Comparison of ENCODE assay signal across 8 cellular contexts in genomic region chr11:65132988-65133700, GRCh38. TPM values are rescaled to one million over a fixed set of nuclear protein-coding genes. Genes with fewer than 3 reads are reported as not detected.
DNase-seq lines count a peak whose midpoint lies in the region; ATAC-seq, FAIRE-seq and TF ChIP-seq lines count a peak whose summit lies in the region.

No MANE protein-coding gene starts in this region.

- H3K27ac ChIP-seq in PC-9 = peak overlapping the region; percentile 92
- H3K27ac ChIP-seq in HepG2 (ENCODE audit: extremely low read length, insufficient read depth, low read length) = peak overlapping the region; percentile 96

- DNase-seq in Right ventricle myocardium inferior (ENCODE audit: missing footprints) (peak; percentile 69), left ventricle myocardium superior (no peak), PC-9 (peak; percentile 82 to 83), T47D (ENCODE audit: low read depth in 1 of 2, low spot score in 1 of 2) (peak; percentile 78 to 92), HepG2 (ENCODE audit: low spot score) (peak; percentile 47)
- peak in 1 of 2 donors; percentile 51 for DNase-seq in stimulated activated naive CD8-positive, alpha-beta T cell treated with anti-CD3 and anti-CD28 coated beads, Interleukin-15, amount 100 ng/mL, for 72 hours

- H3K9me3 Mint-ChIP-seq in stimulated activated naive CD8-positive, alpha-beta T cell treated with anti-CD3 and anti-CD28 coated beads, Interleukin-15, amount 100 ng/mL, for 72 hours = no peaks in the 10 kb centered on the region

- H3K27me3 ChIP-seq in PC-9 (ENCODE audit: insufficient read depth, low read depth) (no peaks in the 10 kb centered on the region), HepG2 (ENCODE audit: control insufficient read depth in 1 of 2, insufficient read depth in 2 of 2, low read length in 2 of 2) (no peaks in the 10 kb centered on the region; a peak in 1 of 5 replicates)

- H3K9ac ChIP-seq in HepG2 (ENCODE audit: insufficient read depth, low read depth, low read length) = peak overlapping the region; percentile 96

- CTCF ChIA-PET in PC-9 (lab: Charles Lee) (no interaction called here), HepG2 (lab: Yijun Ruan, JAX; ENCODE audit: low intra/inter-chr PET ratio, low total read pairs) (interaction anchor here (1.3 kb wide), 1 partner anchor 47 kb away, joined by 3 read pairs; no protein-coding TSS in a partner anchor)

- no peaks in the 10 kb centered on the region for H3K9me2 ChIP-seq in PC-9 (ENCODE audit: insufficient read depth)

- peak overlapping the region; percentile 75; the same call in 1 of the 2 replicates for H2AFZ ChIP-seq in PC-9
- no peak overlapping the region for H2AFZ ChIP-seq in HepG2 (ENCODE audit: low read length)

- H3K4me2 ChIP-seq in PC-9 (peak overlapping the region; percentile 89), HepG2 (ENCODE audit: low read depth, low read length) (peak overlapping the region; percentile 92)

- H4K20me1 ChIP-seq in PC-9 (ENCODE audit: insufficient read depth) = peaks cover 32% of the 10 kb centered on the region
- peaks cover 17% of the 10 kb centered on the region for H4K20me1 ChIP-seq in HepG2 (ENCODE audit: insufficient read depth, low read length)

- peak overlapping the region; percentile 99 to 100 for H3K27ac Mint-ChIP-seq in stimulated activated naive CD8-positive, alpha-beta T cell treated with anti-CD3 and anti-CD28 coated beads, Interleukin-15, amount 100 ng/mL, for 72 hours

- intact Hi-C loops in Right ventricle myocardium inferior (cut with DNase I) = no loop called here
- intact Hi-C loops in left ventricle myocardium superior (cut with micrococcal nuclease) = no loop called here
- intact Hi-C loops in PC-9 (cut with micrococcal nuclease; ENCODE audit: unreplicated experiment) = no loop called here
- intact Hi-C loops in HepG2 (cut with micrococcal nuclease; ENCODE audit: unreplicated experiment) = no loop called here

- TF ChIP-seq CTCF in PC-9 (conservative IDR thresholded peaks at IDR 0.05) (0 out of 2 replicates have a peak, but pooled peaks have one; percentile 0), HepG2 (CRISPR knock-in tag; IDR thresholded peaks at IDR 0.05) (no peak)

- no peaks in the 10 kb centered on the region for H3K27me3 Mint-ChIP-seq in stimulated activated naive CD8-positive, alpha-beta T cell treated with anti-CD3 and anti-CD28 coated beads, Interleukin-15, amount 100 ng/mL, for 72 hours

- peaks cover 56% of the 10 kb centered on the region for H3K4me1 Mint-ChIP-seq in stimulated activated naive CD8-positive, alpha-beta T cell treated with anti-CD3 and anti-CD28 coated beads, Interleukin-15, amount 100 ng/mL, for 72 hours

- H3K4me3 ChIP-seq in PC-9 (peak overlapping the region; percentile 92), HepG2 (replicated peaks in 1 of 3; ENCODE audit: insufficient read depth in 1 of 3, low read depth in 2 of 3, low read length in 3 of 3) (peak overlapping the region; percentile 85 to 94 (median 92))

- BruUV-seq in PC-9 (replicated peaks; lab: Mats Ljungman, UMichigan) (no TSS peak), HepG2 (replicated peaks; lab: Mats Ljungman, UMichigan) (no TSS peak)

- ATAC-seq in Right ventricle myocardium inferior (no peak), left ventricle myocardium superior (no peak), HepG2 (peak; percentile 14), GM19467 (IDR thresholded peaks at IDR 0.05; ENCODE audit: unreplicated experiment) (no peak), HG03039 (IDR thresholded peaks at IDR 0.05; ENCODE audit: unreplicated experiment) (no peak)
- no peak for ATAC-seq in stimulated activated naive CD8-positive, alpha-beta T cell treated with anti-CD3 and anti-CD28 coated beads, Interleukin-15, amount 100 ng/mL, for 72 hours

- no peak for TF ChIP-seq RAD21 in HepG2 (CRISPR knock-in tag; IDR thresholded peaks at IDR 0.05)

- TF ChIP-seq EP300 in HepG2 (IDR thresholded peaks at IDR 0.05; ENCODE audit: low read depth in 2 of 2, low read length in 2 of 2) (no peak), HepG2 (CRISPR knock-in tag; IDR thresholded peaks at IDR 0.05; ENCODE audit: borderline replicate concordance) (no peak)

- peak overlapping the region; percentile 92 to 100 for H3K4me3 Mint-ChIP-seq in stimulated activated naive CD8-positive, alpha-beta T cell treated with anti-CD3 and anti-CD28 coated beads, Interleukin-15, amount 100 ng/mL, for 72 hours

- 65% methylated on average over 10 of the region's 18 CpGs for WGBS in HepG2 (ENCODE audit: low lambda C conversion rate)

- TF ChIP-seq POLR2A in HepG2 (IDR thresholded peaks at IDR 0.05; ENCODE audit: insufficient read depth in 1 of 2, low read depth in 2 of 2, low read length in 2 of 2) = peak in 1 of 2 experiments; percentile 74; a peak in 3 of 4 replicates

- H3K79me2 ChIP-seq in PC-9 (ENCODE audit: low read depth) (peaks cover 35% of the 10 kb centered on the region), HepG2 (ENCODE audit: insufficient read depth, low read length) (peaks cover 26% of the 10 kb centered on the region)

- FAIRE-seq in HepG2 (lab: Jason Lieb, UNC) = no peak

- H3K4me1 ChIP-seq in PC-9 (replicated peaks; ENCODE audit: insufficient read depth) = peaks cover 19% of the 10 kb centered on the region
- peaks cover 25% of the 10 kb centered on the region for H3K4me1 ChIP-seq in HepG2 (ENCODE audit: insufficient read depth, low read length)

- in situ Hi-C loops in T47D (cut with HindIII; ENCODE audit: low pct_unique_long_range_greater_than_20kb, low sequenced_read_pairs) (no loop called here), HepG2 (cut with HindIII; ENCODE audit: extremely low pct_ligation_motif_present, low pct_unique_long_range_greater_than_20kb) (no loop called here)

- peaks cover 42% of the 10 kb centered on the region for H3F3A ChIP-seq in PC-9 (ENCODE audit: insufficient read depth, low read depth)

- POLR2A ChIA-PET in PC-9 (lab: Charles Lee; ENCODE audit: unreplicated experiment) = interaction anchor here (0.6 to 0.7 kb wide), 2 partner anchors 37 to 67 kb away, joined by 4 to 16 read pairs; no protein-coding TSS in a partner anchor
- POLR2A ChIA-PET in HepG2 (lab: Yijun Ruan, JAX) = interaction anchor here (3.2 to 5.1 kb wide), 5 partner anchors 10 to 47 kb away, joined by 23 to 105 read pairs (median 85); partner anchors contain the start of genes CAPN1, FAU, MRPL49 and TM7SF2

- H3K36me3 ChIP-seq in PC-9 (ENCODE audit: low read depth) = peaks cover 35% of the 10 kb centered on the region
- H3K36me3 ChIP-seq in HepG2 (replicated peaks in 1 of 2; ENCODE audit: control insufficient read depth in 1 of 2, insufficient read depth in 2 of 2, low read length in 2 of 2) = peaks cover 31 to 45% of the 10 kb centered on the region in 2 experiments

- H3K9me3 ChIP-seq in PC-9 (ENCODE audit: insufficient read depth, low read depth) = no peaks in the 10 kb centered on the region
- H3K9me3 ChIP-seq in HepG2 (ENCODE audit: low read length) = no peaks in the 10 kb centered on the region

RNA-seq across cellular contexts. Expression of gene SYVN1, which starts 1.2 kb away (rescaled TPM):
- total RNA-seq in Right ventricle myocardium inferior (27.1 TPM), left ventricle myocardium superior (38.6 TPM), PC-9 (2021) (40.9 and 51.5 TPM in 2 replicates), HepG2 (2016; rRNA removed; fragmentation: Illumina TruSeq; extraction: Trizol) (7.4 and 10.3 TPM in 2 replicates)
- 5.5 and 6.4 TPM in 2 replicates for total RNA-seq in HepG2 (2016; cell fraction: cytosol; rRNA removed; fragmentation: Illumina TruSeq; extraction: Trizol; ENCODE audit: low read depth)
- total RNA-seq in HepG2 (2016; cell fraction: insoluble cytoplasmic fraction; rRNA removed; fragmentation: Illumina TruSeq; extraction: Trizol) = 7.6 and 9.3 TPM in 2 replicates
- 5.6 and 6.7 TPM in 2 replicates for total RNA-seq in HepG2 (2016; cell fraction: membrane; rRNA removed; fragmentation: Illumina TruSeq; extraction: Trizol)
- 25.3 and 26.9 TPM in 2 replicates for total RNA-seq in HepG2 (2016; cell fraction: nucleus; rRNA removed; fragmentation: Illumina TruSeq; extraction: Trizol)
- polyA plus RNA-seq in HepG2 (2011; rRNA removed) = 22.5 and 25.8 TPM in 2 replicates
- 17.6 and 23.4 TPM in 2 replicates for polyA plus RNA-seq in HepG2 (2011; cell fraction: cytosol; rRNA removed)
- 115 and 119 TPM in 2 replicates for polyA plus RNA-seq in HepG2 (2011; cell fraction: nucleus; rRNA removed)
- polyA plus RNA-seq in HepG2 (2012) = 33.9 and 47.9 TPM in 2 replicates
- polyA plus RNA-seq in HepG2 (2016; cell fraction: cytosol; fragmentation: Illumina TruSeq; extraction: Trizol; ENCODE audit: low read depth) = 2.0 and 2.2 TPM in 2 replicates
- polyA plus RNA-seq in HepG2 (2016; cell fraction: insoluble cytoplasmic fraction; fragmentation: Illumina TruSeq; extraction: Trizol; ENCODE audit: low read depth) = 7.4 and 12.4 TPM in 2 replicates
- 3.4 and 4.9 TPM in 2 replicates for polyA plus RNA-seq in HepG2 (2016; cell fraction: membrane; fragmentation: Illumina TruSeq; extraction: Trizol; ENCODE audit: low read depth)
- 64.5 and 69.0 TPM in 2 replicates for polyA plus RNA-seq in HepG2 (2016; cell fraction: nucleus; fragmentation: Illumina TruSeq; extraction: Trizol; ENCODE audit: insufficient read depth, low read depth)
- 98.7 and 122 TPM in 2 replicates for polyA minus RNA-seq in HepG2 (2011; rRNA and poly(A)+ RNA removed; ENCODE audit: low replicate concordance)
- polyA minus RNA-seq in HepG2 (2011; cell fraction: cytosol; rRNA and poly(A)+ RNA removed) = 35.8 and 47.2 TPM in 2 replicates
- 51.0 and 56.2 TPM in 2 replicates for polyA minus RNA-seq in HepG2 (2011; cell fraction: nucleus; rRNA and poly(A)+ RNA removed)

RNA-seq across cellular contexts. Expression of gene MRPL49, which starts 11.0 kb away (rescaled TPM):
- 35.8 TPM for total RNA-seq in Right ventricle myocardium inferior
- total RNA-seq in left ventricle myocardium superior = 33.7 TPM
- total RNA-seq in PC-9 (2021) = 84.5 and 95.0 TPM in 2 replicates
- 53.3 and 63.2 TPM in 2 replicates for total RNA-seq in HepG2 (2016; rRNA removed; fragmentation: Illumina TruSeq; extraction: Trizol)
- 9.5 and 10.0 TPM in 2 replicates for total RNA-seq in HepG2 (2016; cell fraction: cytosol; rRNA removed; fragmentation: Illumina TruSeq; extraction: Trizol; ENCODE audit: low read depth)
- total RNA-seq in HepG2 (2016; cell fraction: insoluble cytoplasmic fraction; rRNA removed; fragmentation: Illumina TruSeq; extraction: Trizol) = 54.6 and 65.9 TPM in 2 replicates
- 26.1 and 26.5 TPM in 2 replicates for total RNA-seq in HepG2 (2016; cell fraction: membrane; rRNA removed; fragmentation: Illumina TruSeq; extraction: Trizol)
- total RNA-seq in HepG2 (2016; cell fraction: nucleus; rRNA removed; fragmentation: Illumina TruSeq; extraction: Trizol) = 17.5 and 18.4 TPM in 2 replicates
- polyA plus RNA-seq in HepG2 (2011; rRNA removed) = 39.2 and 41.4 TPM in 2 replicates
- polyA plus RNA-seq in HepG2 (2011; cell fraction: cytosol; rRNA removed) = 45.2 and 53.6 TPM in 2 replicates
- polyA plus RNA-seq in HepG2 (2011; cell fraction: nucleus; rRNA removed) = 10.1 and 14.8 TPM in 2 replicates
- polyA plus RNA-seq in HepG2 (2012) = 19.0 and 22.8 TPM in 2 replicates
- 7.7 TPM in 2 replicates for polyA plus RNA-seq in HepG2 (2016; cell fraction: cytosol; fragmentation: Illumina TruSeq; extraction: Trizol; ENCODE audit: low read depth)
- polyA plus RNA-seq in HepG2 (2016; cell fraction: insoluble cytoplasmic fraction; fragmentation: Illumina TruSeq; extraction: Trizol; ENCODE audit: low read depth) = 66.0 and 68.9 TPM in 2 replicates
- polyA plus RNA-seq in HepG2 (2016; cell fraction: membrane; fragmentation: Illumina TruSeq; extraction: Trizol; ENCODE audit: low read depth) = 17.1 and 17.2 TPM in 2 replicates
- polyA plus RNA-seq in HepG2 (2016; cell fraction: nucleus; fragmentation: Illumina TruSeq; extraction: Trizol; ENCODE audit: insufficient read depth, low read depth) = 27.1 and 27.9 TPM in 2 replicates
- 32.3 and 86.6 TPM in 2 replicates for polyA minus RNA-seq in HepG2 (2011; rRNA and poly(A)+ RNA removed; ENCODE audit: low replicate concordance)
- 14.0 and 16.4 TPM in 2 replicates for polyA minus RNA-seq in HepG2 (2011; cell fraction: cytosol; rRNA and poly(A)+ RNA removed)
- polyA minus RNA-seq in HepG2 (2011; cell fraction: nucleus; rRNA and poly(A)+ RNA removed) = 11.6 and 13.6 TPM in 2 replicates

RNA-seq across cellular contexts. Expression of gene FAU, which starts 11.2 kb away (rescaled TPM):
- total RNA-seq in Right ventricle myocardium inferior (714 TPM), left ventricle myocardium superior (724 TPM), PC-9 (2021) (973 and 1,165 TPM in 2 replicates), HepG2 (2016; rRNA removed; fragmentation: Illumina TruSeq; extraction: Trizol) (869 and 1,024 TPM in 2 replicates)
- total RNA-seq in HepG2 (2016; cell fraction: cytosol; rRNA removed; fragmentation: Illumina TruSeq; extraction: Trizol; ENCODE audit: low read depth) = 647 and 670 TPM in 2 replicates
- total RNA-seq in HepG2 (2016; cell fraction: insoluble cytoplasmic fraction; rRNA removed; fragmentation: Illumina TruSeq; extraction: Trizol) = 906 and 1,117 TPM in 2 replicates
- 759 and 784 TPM in 2 replicates for total RNA-seq in HepG2 (2016; cell fraction: membrane; rRNA removed; fragmentation: Illumina TruSeq; extraction: Trizol)
- 357 and 372 TPM in 2 replicates for total RNA-seq in HepG2 (2016; cell fraction: nucleus; rRNA removed; fragmentation: Illumina TruSeq; extraction: Trizol)
- 374 and 392 TPM in 2 replicates for polyA plus RNA-seq in HepG2 (2011; rRNA removed)
- polyA plus RNA-seq in HepG2 (2011; cell fraction: cytosol; rRNA removed) = 479 and 733 TPM in 2 replicates
- polyA plus RNA-seq in HepG2 (2011; cell fraction: nucleus; rRNA removed) = 228 and 230 TPM in 2 replicates
- polyA plus RNA-seq in HepG2 (2012) = 713 and 760 TPM in 2 replicates
- 645 and 677 TPM in 2 replicates for polyA plus RNA-seq in HepG2 (2016; cell fraction: cytosol; fragmentation: Illumina TruSeq; extraction: Trizol; ENCODE audit: low read depth)
- polyA plus RNA-seq in HepG2 (2016; cell fraction: insoluble cytoplasmic fraction; fragmentation: Illumina TruSeq; extraction: Trizol; ENCODE audit: low read depth) = 876 and 937 TPM in 2 replicates
- polyA plus RNA-seq in HepG2 (2016; cell fraction: membrane; fragmentation: Illumina TruSeq; extraction: Trizol; ENCODE audit: low read depth) = 684 and 723 TPM in 2 replicates
- 488 and 523 TPM in 2 replicates for polyA plus RNA-seq in HepG2 (2016; cell fraction: nucleus; fragmentation: Illumina TruSeq; extraction: Trizol; ENCODE audit: insufficient read depth, low read depth)
- polyA minus RNA-seq in HepG2 (2011; rRNA and poly(A)+ RNA removed; ENCODE audit: low replicate concordance) = 284 and 286 TPM in 2 replicates
- 148 and 154 TPM in 2 replicates for polyA minus RNA-seq in HepG2 (2011; cell fraction: cytosol; rRNA and poly(A)+ RNA removed)
- 68.0 and 81.7 TPM in 2 replicates for polyA minus RNA-seq in HepG2 (2011; cell fraction: nucleus; rRNA and poly(A)+ RNA removed)

RNA-seq across cellular contexts. Expression of gene ZNHIT2, which starts 15.6 kb away (rescaled TPM):
- total RNA-seq in Right ventricle myocardium inferior (5.8 TPM), left ventricle myocardium superior (5.5 TPM), PC-9 (2021) (13.7 and 22.3 TPM in 2 replicates), HepG2 (2016; rRNA removed; fragmentation: Illumina TruSeq; extraction: Trizol) (5.7 and 6.5 TPM in 2 replicates)
- total RNA-seq in HepG2 (2016; cell fraction: cytosol; rRNA removed; fragmentation: Illumina TruSeq; extraction: Trizol; ENCODE audit: low read depth) = 2.9 and 4.3 TPM in 2 replicates
- 5.4 and 6.3 TPM in 2 replicates for total RNA-seq in HepG2 (2016; cell fraction: insoluble cytoplasmic fraction; rRNA removed; fragmentation: Illumina TruSeq; extraction: Trizol)
- 3.5 and 4.3 TPM in 2 replicates for total RNA-seq in HepG2 (2016; cell fraction: membrane; rRNA removed; fragmentation: Illumina TruSeq; extraction: Trizol)
- 3.6 and 3.9 TPM in 2 replicates for total RNA-seq in HepG2 (2016; cell fraction: nucleus; rRNA removed; fragmentation: Illumina TruSeq; extraction: Trizol)
- polyA plus RNA-seq in HepG2 (2011; rRNA removed) = 1.1 TPM in 2 replicates
- polyA plus RNA-seq in HepG2 (2011; cell fraction: cytosol; rRNA removed) = 0.86 and 2.0 TPM in 2 replicates
- 1.7 and 2.2 TPM in 2 replicates for polyA plus RNA-seq in HepG2 (2011; cell fraction: nucleus; rRNA removed)
- polyA plus RNA-seq in HepG2 (2012) = 1.6 and 2.5 TPM in 2 replicates
- polyA plus RNA-seq in HepG2 (2016; cell fraction: cytosol; fragmentation: Illumina TruSeq; extraction: Trizol; ENCODE audit: low read depth) = 3.0 and 3.1 TPM in 2 replicates
- 4.0 and 4.7 TPM in 2 replicates for polyA plus RNA-seq in HepG2 (2016; cell fraction: insoluble cytoplasmic fraction; fragmentation: Illumina TruSeq; extraction: Trizol; ENCODE audit: low read depth)
- 2.8 and 2.9 TPM in 2 replicates for polyA plus RNA-seq in HepG2 (2016; cell fraction: membrane; fragmentation: Illumina TruSeq; extraction: Trizol; ENCODE audit: low read depth)
- polyA plus RNA-seq in HepG2 (2016; cell fraction: nucleus; fragmentation: Illumina TruSeq; extraction: Trizol; ENCODE audit: insufficient read depth, low read depth) = 6.2 and 6.5 TPM in 2 replicates
- polyA minus RNA-seq in HepG2 (2011; rRNA and poly(A)+ RNA removed; ENCODE audit: low replicate concordance) = 3.0 and 5.8 TPM in 2 replicates
- 2.4 and 3.3 TPM in 2 replicates for polyA minus RNA-seq in HepG2 (2011; cell fraction: cytosol; rRNA and poly(A)+ RNA removed)
- polyA minus RNA-seq in HepG2 (2011; cell fraction: nucleus; rRNA and poly(A)+ RNA removed) = 0.75 and 4.1 TPM in 2 replicates

RNA-seq across cellular contexts. Expression of gene TM7SF2, which starts 21.5 kb away (rescaled TPM):
- 53.1 TPM for total RNA-seq in Right ventricle myocardium inferior
- total RNA-seq in left ventricle myocardium superior = 112 TPM
- 49.5 and 72.3 TPM in 2 replicates for total RNA-seq in PC-9 (2021)
- total RNA-seq in HepG2 (2016; rRNA removed; fragmentation: Illumina TruSeq; extraction: Trizol) = 28.8 and 66.9 TPM in 2 replicates
- total RNA-seq in HepG2 (2016; cell fraction: cytosol; rRNA removed; fragmentation: Illumina TruSeq; extraction: Trizol; ENCODE audit: low read depth) = 49.5 and 66.5 TPM in 2 replicates
- 29.7 and 70.5 TPM in 2 replicates for total RNA-seq in HepG2 (2016; cell fraction: insoluble cytoplasmic fraction; rRNA removed; fragmentation: Illumina TruSeq; extraction: Trizol)
- total RNA-seq in HepG2 (2016; cell fraction: membrane; rRNA removed; fragmentation: Illumina TruSeq; extraction: Trizol) = 64.7 and 77.2 TPM in 2 replicates
- 57.7 and 67.5 TPM in 2 replicates for total RNA-seq in HepG2 (2016; cell fraction: nucleus; rRNA removed; fragmentation: Illumina TruSeq; extraction: Trizol)
- polyA plus RNA-seq in HepG2 (2011; rRNA removed) = 56.0 and 75.6 TPM in 2 replicates
- polyA plus RNA-seq in HepG2 (2011; cell fraction: cytosol; rRNA removed) = 60.6 and 76.1 TPM in 2 replicates
- polyA plus RNA-seq in HepG2 (2011; cell fraction: nucleus; rRNA removed) = 104 and 129 TPM in 2 replicates
- polyA plus RNA-seq in HepG2 (2012) = 25.8 and 43.4 TPM in 2 replicates
- 66.7 and 89.2 TPM in 2 replicates for polyA plus RNA-seq in HepG2 (2016; cell fraction: cytosol; fragmentation: Illumina TruSeq; extraction: Trizol; ENCODE audit: low read depth)
- 41.3 and 42.6 TPM in 2 replicates for polyA plus RNA-seq in HepG2 (2016; cell fraction: insoluble cytoplasmic fraction; fragmentation: Illumina TruSeq; extraction: Trizol; ENCODE audit: low read depth)
- 71.6 and 83.6 TPM in 2 replicates for polyA plus RNA-seq in HepG2 (2016; cell fraction: membrane; fragmentation: Illumina TruSeq; extraction: Trizol; ENCODE audit: low read depth)
- polyA plus RNA-seq in HepG2 (2016; cell fraction: nucleus; fragmentation: Illumina TruSeq; extraction: Trizol; ENCODE audit: insufficient read depth, low read depth) = 137 and 142 TPM in 2 replicates
- polyA minus RNA-seq in HepG2 (2011; rRNA and poly(A)+ RNA removed; ENCODE audit: low replicate concordance) = 18.1 and 162 TPM in 2 replicates
- polyA minus RNA-seq in HepG2 (2011; cell fraction: cytosol; rRNA and poly(A)+ RNA removed) = 25.1 and 27.4 TPM in 2 replicates
- 28.7 and 33.4 TPM in 2 replicates for polyA minus RNA-seq in HepG2 (2011; cell fraction: nucleus; rRNA and poly(A)+ RNA removed)
